ENCODE assay signal across 3 cellular contexts in the genomic region with DNA sequence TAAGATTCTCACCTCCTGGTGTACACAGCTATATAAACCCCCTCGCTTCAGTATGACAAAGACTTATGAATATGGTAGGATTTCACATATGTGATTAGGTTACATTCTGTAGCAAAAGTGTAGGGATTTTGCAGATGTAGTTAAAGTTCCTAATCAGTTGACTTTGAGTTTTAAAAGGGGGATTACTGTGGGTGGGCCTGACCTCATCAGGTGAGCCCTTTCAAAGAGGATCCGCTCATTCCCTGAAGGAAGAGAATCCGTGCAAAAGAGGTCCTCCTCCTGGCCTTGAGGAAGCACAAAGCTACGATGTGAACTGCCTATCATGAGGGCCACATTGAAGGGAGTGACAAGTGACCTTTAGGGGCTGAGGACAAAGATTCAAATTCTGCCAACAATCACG.
TF ChIP-seq lines count a peak whose summit lies in the region.

No MANE protein-coding gene starts in this region.

TF ChIP-seq in HEK293, 187 proteins besides CTCF, POLR2A, EP300 and RAD21:
- TF ChIP-seq BCL11B (tag by site-specific recombination; IDR thresholded peaks at IDR 0.05; ENCODE audit: low read depth) = no peak
- peak; percentile 96 for TF ChIP-seq ZNF10 (tag by site-specific recombination; IDR thresholded peaks at IDR 0.05)
- no peak for TF ChIP-seq MEIS1 (CRISPR knock-in tag; IDR thresholded peaks at IDR 0.05; ENCODE audit: borderline replicate concordance)
- TF ChIP-seq ZNF202 (tag by site-specific recombination; IDR thresholded peaks at IDR 0.05; ENCODE audit: borderline replicate concordance) = no peak
- TF ChIP-seq SETDB1 (IDR thresholded peaks at IDR 0.05; ENCODE audit: insufficient read length, low read length) = peak; percentile 32

TF ChIP-seq in K562, 482 proteins besides CTCF, POLR2A, EP300 and RAD21:
- no peak for TF ChIP-seq ZNF57 (CRISPR knock-in tag; IDR thresholded peaks at IDR 0.05)
- TF ChIP-seq ZNF507 (tag; conservative IDR thresholded peaks at IDR 0.05) = peak; percentile 72
- no peak for TF ChIP-seq GATAD2B (IDR thresholded peaks at IDR 0.05; ENCODE audit: borderline replicate concordance)
- TF ChIP-seq SMC3 (conservative IDR thresholded peaks at IDR 0.05; ENCODE audit: insufficient read depth, low read depth, low read length) = no peak
- TF ChIP-seq SPI1 (IDR thresholded peaks at IDR 0.05; ENCODE audit: borderline replicate concordance, low read depth, low read length) = no peak
- no peak for TF ChIP-seq ZNF280B (CRISPR knock-in tag; IDR thresholded peaks at IDR 0.05)
- peak; percentile 95 for TF ChIP-seq ZNF134 (CRISPR knock-in tag; conservative IDR thresholded peaks at IDR 0.05)
- TF ChIP-seq NFE2 (IDR thresholded peaks at IDR 0.05; ENCODE audit: low read depth) = no peak
- no peak for TF ChIP-seq BCL6 (CRISPR knock-in tag; IDR thresholded peaks at IDR 0.05)
- TF ChIP-seq, protein P1, sequence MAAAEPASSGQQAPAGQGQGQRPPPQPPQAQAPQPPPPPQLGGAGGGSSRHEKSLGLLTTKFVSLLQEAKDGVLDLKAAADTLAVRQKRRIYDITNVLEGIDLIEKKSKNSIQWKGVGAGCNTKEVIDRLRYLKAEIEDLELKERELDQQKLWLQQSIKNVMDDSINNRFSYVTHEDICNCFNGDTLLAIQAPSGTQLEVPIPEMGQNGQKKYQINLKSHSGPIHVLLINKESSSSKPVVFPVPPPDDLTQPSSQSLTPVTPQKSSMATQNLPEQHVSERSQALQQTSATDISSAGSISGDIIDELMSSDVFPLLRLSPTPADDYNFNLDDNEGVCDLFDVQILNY (CRISPR knock-in tag; IDR thresholded peaks at IDR 0.05) = no peak
- peak; percentile 40 for TF ChIP-seq RBM25 (IDR thresholded peaks at IDR 0.05; ENCODE audit: low read depth, low read length, severe bottlenecking)

TF ChIP-seq in H1, 55 proteins besides CTCF, POLR2A, EP300 and RAD21:
- TF ChIP-seq KDM1A (IDR thresholded peaks at IDR 0.05; ENCODE audit: borderline replicate concordance, low read length) (peak; percentile 40; the same call in 1 of the 2 replicates), TAF7 (optimal IDR thresholded peaks at IDR 0.05; ENCODE audit: borderline replicate concordance, low read depth, low read length) (no peak)
